9 cellular contexts compared by ENCODE assay signal in the genomic region with DNA sequence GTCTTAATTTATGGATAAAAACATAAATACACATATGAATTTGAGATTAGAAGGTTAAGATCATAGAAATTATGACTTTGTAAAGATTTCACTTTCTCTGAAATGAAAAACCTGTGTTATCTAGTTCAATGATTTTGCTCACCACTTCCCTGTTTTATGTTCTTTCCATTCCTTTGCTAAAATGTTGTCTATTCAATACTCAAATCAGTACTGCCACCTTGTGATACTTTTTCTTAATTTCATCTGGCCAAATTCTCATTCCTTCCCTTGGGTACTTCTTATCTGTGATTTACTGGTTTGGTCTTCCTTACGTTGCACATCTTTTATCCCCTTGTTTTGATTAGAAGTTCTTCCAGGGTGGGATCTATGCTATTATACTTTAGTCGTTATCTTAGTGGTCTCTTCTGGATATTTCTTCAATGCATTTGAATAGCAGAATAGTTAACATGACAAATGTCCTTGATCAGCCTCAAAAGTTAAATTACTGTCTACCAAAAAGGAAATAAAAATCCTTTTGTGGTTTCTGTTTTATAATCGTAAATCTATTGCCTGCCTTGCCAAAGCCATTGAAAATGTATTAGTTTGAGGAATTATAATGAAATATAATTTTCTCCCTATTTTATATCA.
DNase-seq lines count a peak whose midpoint lies in the region; ATAC-seq, FAIRE-seq and TF ChIP-seq lines count a peak whose summit lies in the region.
"Had no signal": no experiment of that assay in that cellular context is flagged by ENCODE, and none has a peak within 500 bp of the region (broad histone marks: within the 10 kb centered on the region; RNA-seq: fewer than 3 reads in every experiment).

No MANE protein-coding gene starts in this region.

- H3K36me3 Mint-ChIP-seq in activated CD8-positive, alpha-beta memory T cell treated with anti-CD3 and anti-CD28 coated beads, Interleukin-2, amount 10 ng/mL, durations not matched to agents 7 days and 5 days = no peaks in the 10 kb centered on the region
- H3K36me3 Mint-ChIP-seq: CD4-positive, CD25-positive, alpha-beta regulatory T cell had no signal

- no peak overlapping the region for H3K4me3 Mint-ChIP-seq in activated CD8-positive, alpha-beta memory T cell treated with anti-CD3 and anti-CD28 coated beads, Interleukin-2, amount 10 ng/mL, durations not matched to agents 7 days and 5 days
- H3K4me3 Mint-ChIP-seq: CD4-positive, CD25-positive, alpha-beta regulatory T cell had no signal

- peak; percentile 49 for TF ChIP-seq CTCF in fibroblast of pulmonary artery (IDR thresholded peaks at IDR 0.05; ENCODE audit: low read length, missing control alignments)

- no peak overlapping the region for H3K27ac Mint-ChIP-seq in activated CD8-positive, alpha-beta memory T cell treated with anti-CD3 and anti-CD28 coated beads, Interleukin-2, amount 10 ng/mL, durations not matched to agents 7 days and 5 days
- H3K27ac Mint-ChIP-seq: CD4-positive, CD25-positive, alpha-beta regulatory T cell had no signal

- ATAC-seq in HG03342 (IDR thresholded peaks at IDR 0.05; ENCODE audit: unreplicated experiment) = peak; percentile 58
- no peak for ATAC-seq in activated CD8-positive, alpha-beta memory T cell treated with anti-CD3 and anti-CD28 coated beads, Interleukin-2, amount 10 ng/mL, durations not matched to agents 7 days and 5 days

- peak; percentile 58 for FAIRE-seq in RCC 7860 (lab: Jason Lieb, UNC)

- peaks cover 2% of the 10 kb centered on the region for H3K27me3 Mint-ChIP-seq in activated CD8-positive, alpha-beta memory T cell treated with anti-CD3 and anti-CD28 coated beads, Interleukin-2, amount 10 ng/mL, durations not matched to agents 7 days and 5 days
- H3K27me3 Mint-ChIP-seq: CD4-positive, CD25-positive, alpha-beta regulatory T cell had no signal

- no peak overlapping the region for H3K4me3 ChIP-seq in fibroblast of pulmonary artery (replicated peaks; ENCODE audit: low read depth, low read length)

- DNase-seq in NCI-H2029 treated with DMSO at 0.1 percent for 48 hours (lab: John Stamatoyannopoulos, UW) (peak; percentile 21), NCI-H2029 (lab: John Stamatoyannopoulos, UW) (no peak), RCC 7860 (ENCODE audit: low spot score) (peak; percentile 35), fibroblast of pulmonary artery (ENCODE audit: low read depth) (peak; percentile 63), stromal cell of bone marrow (ENCODE audit: low read depth) (peak; percentile 18), DMS79 treated with DMSO at 0.1 percent for 48 hours (lab: John Stamatoyannopoulos, UW) (no peak)
- DNase-seq in activated CD8-positive, alpha-beta memory T cell treated with anti-CD3 and anti-CD28 coated beads, Interleukin-2, amount 10 ng/mL, durations not matched to agents 7 days and 5 days = no peak
- DNase-seq: CD4-positive, CD25-positive, alpha-beta regulatory T cell had no signal

- no peaks in the 10 kb centered on the region for H3K9me3 Mint-ChIP-seq in activated CD8-positive, alpha-beta memory T cell treated with anti-CD3 and anti-CD28 coated beads, Interleukin-2, amount 10 ng/mL, durations not matched to agents 7 days and 5 days (ENCODE audit: low read depth)
- H3K9me3 Mint-ChIP-seq: CD4-positive, CD25-positive, alpha-beta regulatory T cell had no signal

- CTCF ChIA-PET in activated CD8-positive, alpha-beta memory T cell treated with anti-CD3 and anti-CD28 coated beads, Interleukin-2, amount 10 ng/mL, durations not matched to agents 7 days and 5 days (lab: Charles Lee) = no interaction called here

- H3K4me1 Mint-ChIP-seq in activated CD8-positive, alpha-beta memory T cell treated with anti-CD3 and anti-CD28 coated beads, Interleukin-2, amount 10 ng/mL, durations not matched to agents 7 days and 5 days = peaks cover 4% of the 10 kb centered on the region
- H3K4me1 Mint-ChIP-seq: CD4-positive, CD25-positive, alpha-beta regulatory T cell had no signal

Comparison
In these comparisons a context has a peak if more than half of its experiments do, and no peak if none do; other contexts are left out.
1. DNase-seq: peak in NCI-H2029 treated with DMSO at 0.1 percent for 48 hours (single experiment), RCC 7860 (single experiment), fibroblast of pulmonary artery (single experiment) and stromal cell of bone marrow (single experiment); none in NCI-H2029 (single experiment), activated CD8-positive, alpha-beta memory T cell treated with anti-CD3 and anti-CD28 coated beads, Interleukin-2, amount 10 ng/mL, durations not matched to agents 7 days and 5 days (single experiment) and DMS79 treated with DMSO at 0.1 percent for 48 hours (single experiment).